14 cellular contexts compared by ENCODE assay signal in the genomic region with DNA sequence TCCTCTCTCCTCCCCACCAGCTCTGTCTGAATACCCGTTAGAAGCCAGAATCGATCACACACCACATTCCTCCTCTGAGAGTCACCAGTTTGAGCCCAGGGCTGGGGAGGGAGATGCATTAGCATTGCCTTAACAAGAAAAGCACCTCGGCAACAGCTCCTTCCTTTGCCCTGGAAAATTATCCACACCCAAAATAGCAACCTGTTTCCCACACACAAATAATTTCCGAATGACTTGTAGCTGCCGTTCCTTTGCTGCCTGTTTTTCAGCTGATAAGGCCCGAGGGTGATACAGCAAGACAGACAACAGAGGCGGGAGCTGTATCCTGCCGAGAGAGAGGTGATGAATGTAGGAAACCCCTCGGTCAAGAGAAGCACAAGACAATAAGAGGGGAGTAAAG.
DNase-seq lines count a peak whose midpoint lies in the region; ATAC-seq and TF ChIP-seq lines count a peak whose summit lies in the region.
"Had no signal": no experiment of that assay in that cellular context is flagged by ENCODE, and none has a peak within 500 bp of the region (broad histone marks: within the 10 kb centered on the region; RNA-seq: fewer than 3 reads in every experiment).

No MANE protein-coding gene starts in this region.

- H3K27me3 ChIP-seq in esophagus muscularis mucosa, result no peaks in the 10 kb centered on the region
- H3K27me3 ChIP-seq: ovary had no signal

- H3K27ac Mint-ChIP-seq in T-helper 17 cell, result no peak overlapping the region
- H3K27ac Mint-ChIP-seq: activated T-helper 2 cell treated with anti-CD3 and anti-CD28 coated beads, Interferon-gamma antibody, Interleukin-2, Interleukin-4, amounts not matched to agents 10 μg/mL and 5 μg/mL and 100 μg/mL, durations not matched to agents 14 hours and 24 hours and 36 hours had no signal

- DNase-seq in AG08395 (ENCODE audit: low spot score) (peak; percentile 31), OCI-M1 (lab: John Stamatoyannopoulos, UW) (peak; percentile 11), esophagus muscularis mucosa (ENCODE audit: extremely low spot score) (peak; percentile 92), myocyte (ENCODE audit: low read depth) (peak; percentile 2), 8988T (no peak), MV-4-11 (lab: John Stamatoyannopoulos, UW) (no peak), putamen (ENCODE audit: low spot score) (no peak), T-helper 17 cell (no peak)
- DNase-seq: foreskin fibroblast, NCI-H187 treated with DMSO at 0.1 percent for 48 hours, NCI-H524 treated with DMSO at 0.1 percent for 48 hours, ovary, WERI-Rb-1 had no signal

- no peaks in the 10 kb centered on the region for H3K36me3 Mint-ChIP-seq in T-helper 17 cell (ENCODE audit: low read depth)

- H3K36me3 ChIP-seq in esophagus muscularis mucosa, result peaks cover 0 to 23% (median 10%) of the 10 kb centered on the region in 4 donors
- H3K36me3 ChIP-seq: ovary, WERI-Rb-1 had no signal

- TF ChIP-seq CTCF in esophagus muscularis mucosa (IDR thresholded peaks at IDR 0.05), result no peak

- no peak for ATAC-seq in T-helper 17 cell

- intact Hi-C loops in esophagus muscularis mucosa (cut with DNase I), result loop anchor here (5.0 kb wide), 1 partner anchor 67 kb away; no protein-coding TSS in a partner anchor

- peak overlapping the region in 1 of 4 donors; percentile 27 for H3K4me3 ChIP-seq in esophagus muscularis mucosa
- H3K4me3 ChIP-seq: ovary had no signal

- H3K4me1 Mint-ChIP-seq in T-helper 17 cell, result no peaks in the 10 kb centered on the region

- H3K4me3 Mint-ChIP-seq in T-helper 17 cell, result no peak overlapping the region

- no peak for TF ChIP-seq EP300 in esophagus muscularis mucosa (IDR thresholded peaks at IDR 0.05)

- peak overlapping the region; percentile 60 to 85 (median 79) for H3K27ac ChIP-seq in esophagus muscularis mucosa (replicated peaks in 1 of 4)
- H3K27ac ChIP-seq: ovary, WERI-Rb-1 had no signal

- peaks cover 8% of the 10 kb centered on the region for H3K27me3 Mint-ChIP-seq in T-helper 17 cell

- no peak for TF ChIP-seq POLR2A in esophagus muscularis mucosa (IDR thresholded peaks at IDR 0.05; ENCODE audit: low read depth)

- peaks cover 4 to 46% (median 31%) of the 10 kb centered on the region in 4 donors for H3K4me1 ChIP-seq in esophagus muscularis mucosa

- 10% methylated on average over 9 of the region's 9 CpGs for WGBS in esophagus muscularis mucosa

- H3K9me3 ChIP-seq in esophagus muscularis mucosa, result no peaks in the 10 kb centered on the region
- H3K9me3 ChIP-seq in T-helper 17 cell (ENCODE audit: control insufficient read depth, low read length, poor library complexity, severe bottlenecking), result no peaks in the 10 kb centered on the region
- H3K9me3 ChIP-seq: ovary had no signal

Comparison
In these comparisons a context has a peak if more than half of its experiments do, and no peak if none do; other contexts are left out.
1. DNase-seq: peak in AG08395 (single experiment), OCI-M1 (single experiment), esophagus muscularis mucosa (single experiment) and myocyte (single experiment); none in 8988T (single experiment), MV-4-11 (single experiment), putamen (single experiment) and T-helper 17 cell (0 of 3).